Comparison of ENCODE assay signal across 9 cellular contexts in genomic region chr19:49097453-49098288, GRCh38. TPM values are rescaled to one million over a fixed set of nuclear protein-coding genes. Genes with fewer than 3 reads are reported as not detected.
DNase-seq lines count a peak whose midpoint lies in the region; ATAC-seq and TF ChIP-seq lines count a peak whose summit lies in the region.
"Had no signal": no experiment of that assay in that cellular context is flagged by ENCODE, and none has a peak within 500 bp of the region (broad histone marks: within the 10 kb centered on the region; RNA-seq: fewer than 3 reads in every experiment).

No MANE protein-coding gene starts in this region.

- no peak overlapping the region for H3K4me3 ChIP-seq in HCT116 (replicated peaks in 1 of 2; ENCODE audit: low read depth in 1 of 2, low read length in 2 of 2)
- no peak overlapping the region for H3K4me3 ChIP-seq in mesenchymal stem cell (ENCODE audit: insufficient read depth in 1 of 2, low read depth in 1 of 2, low read length in 2 of 2)

- no peak for TF ChIP-seq POLR2A in HCT116 (IDR thresholded peaks at IDR 0.05; ENCODE audit: borderline replicate concordance, extremely low read depth, insufficient read depth, insufficient read length)

- H3K18ac ChIP-seq in mesenchymal stem cell (ENCODE audit: low read depth in 1 of 2, low read length in 2 of 2) = no peak overlapping the region

- peaks cover 58 to 80% of the 10 kb centered on the region in 2 experiments for H3K36me3 ChIP-seq in HCT116 (ENCODE audit: control insufficient read depth in 1 of 2, insufficient read depth in 2 of 2, low read length in 2 of 2)
- peaks cover 89 to 93% of the 10 kb centered on the region in 2 experiments for H3K36me3 ChIP-seq in mesenchymal stem cell (ENCODE audit: control insufficient read depth in 1 of 2, insufficient read depth in 2 of 2, low read depth in 1 of 2, low read length in 2 of 2)

- no peak overlapping the region for H4K91ac ChIP-seq in mesenchymal stem cell (ENCODE audit: low read length)

- BruUV-seq in HCT116 (replicated peaks; lab: Mats Ljungman, UMichigan) = no TSS peak

- no peaks in the 10 kb centered on the region for H3K27me3 ChIP-seq in HCT116 (ENCODE audit: insufficient read depth, low read length)
- no peaks in the 10 kb centered on the region for H3K27me3 ChIP-seq in mesenchymal stem cell (ENCODE audit: control insufficient read depth in 1 of 2, insufficient read depth in 1 of 2, low read length in 2 of 2)

- CTCF ChIA-PET in HCT116 (lab: Charles Lee) = interaction anchor here (0.6 to 2.3 kb wide), 31 partner anchors 8 to 354 kb away, joined by 3 to 41 read pairs (median 5); partner anchors contain the start of genes CGB7, GYS1, LIN7B and PIH1D1

- no peak overlapping the region for H3K23ac ChIP-seq in mesenchymal stem cell (ENCODE audit: low read length in 2 of 2)

- ATAC-seq in HCT116 (peak; percentile 82), HG02870 (IDR thresholded peaks at IDR 0.05; ENCODE audit: unreplicated experiment) (no peak)

- H3K9ac ChIP-seq in HCT116 (ENCODE audit: low read length) (no peak overlapping the region), mesenchymal stem cell (ENCODE audit: low read length) (no peak overlapping the region)

- peaks cover 0 to 3% of the 10 kb centered on the region in 2 experiments; a peak in 2 of 4 replicates for H3K4me1 ChIP-seq in HCT116 (ENCODE audit: control insufficient read depth in 1 of 2, insufficient read depth in 2 of 2, low read length in 2 of 2)
- no peaks in the 10 kb centered on the region for H3K4me1 ChIP-seq in mesenchymal stem cell (ENCODE audit: control insufficient read depth, insufficient read depth, low read depth, low read length)

- no peak overlapping the region for H2BK5ac ChIP-seq in mesenchymal stem cell (ENCODE audit: low read depth, low read length, poor library complexity, severe bottlenecking)

- POLR2A ChIA-PET in HCT116 (lab: Charles Lee) = interaction anchor here (0.7 to 1.5 kb wide), 4 partner anchors 9 to 104 kb away, joined by 3 to 5 read pairs (median 4); partner anchors contain the start of genes GYS1 and RUVBL2

- peaks cover 31% of the 10 kb centered on the region; the same call in 1 of the 2 replicates for H4K20me1 ChIP-seq in HCT116 (ENCODE audit: insufficient read depth)

- peak; percentile 87 for TF ChIP-seq RAD21 in HCT116 (IDR thresholded peaks at IDR 0.05; ENCODE audit: low read depth)

- H3K27ac ChIP-seq in HCT116 (ENCODE audit: low read depth, low read length) (0 out of 2 replicates have a peak overlapping the region, but pooled peaks have one; percentile 8), mesenchymal stem cell (ENCODE audit: low read length, poor library complexity, severe bottlenecking) (peak overlapping the region; percentile 24)

- H3K4ac ChIP-seq in mesenchymal stem cell (ENCODE audit: low read depth in 1 of 2, low read length in 2 of 2) = no peak overlapping the region

- H3K9me3 ChIP-seq in HCT116 (ENCODE audit: control insufficient read depth in 1 of 2, insufficient read depth in 1 of 2, low read depth in 1 of 2, low read length in 2 of 2) = no peaks in the 10 kb centered on the region
- no peaks in the 10 kb centered on the region for H3K9me3 ChIP-seq in mesenchymal stem cell (ENCODE audit: control insufficient read depth, low read length)

- H2AK5ac ChIP-seq in mesenchymal stem cell (ENCODE audit: low read length, severe bottlenecking) = no peak overlapping the region

- peak; percentile 81 to 100 (median 100) for TF ChIP-seq CTCF in HCT116 (IDR thresholded peaks at IDR 0.05 in 2 of 3, conservative IDR thresholded peaks at IDR 0.05 in 1 of 3; ENCODE audit: borderline replicate concordance in 1 of 3, insufficient read depth in 1 of 3, low read depth in 2 of 3, low read length in 2 of 3)

- no peak overlapping the region for H4K8ac ChIP-seq in mesenchymal stem cell (ENCODE audit: low read length)

- no peaks in the 10 kb centered on the region for H3K9me2 ChIP-seq in HCT116 (ENCODE audit: insufficient read depth)

- intact Hi-C loops in HCT116 (cut with micrococcal nuclease) = loop anchor here (1.0 to 2.0 kb wide), 3 partner anchors 52 to 127 kb away; no protein-coding TSS in a partner anchor

- H2AFZ ChIP-seq in HCT116 (ENCODE audit: low read depth, low read length, poor library complexity, severe bottlenecking) (no peak overlapping the region), mesenchymal stem cell (ENCODE audit: low read depth, low read length) (no peak overlapping the region)

- H3K79me1 ChIP-seq in mesenchymal stem cell (replicated peaks; ENCODE audit: low read length, poor library complexity, severe bottlenecking) = peaks cover 40% of the 10 kb centered on the region

- no peak overlapping the region for H2BK15ac ChIP-seq in mesenchymal stem cell (ENCODE audit: low read depth, poor library complexity, severe bottlenecking)

- H3K4me2 ChIP-seq in HCT116 (ENCODE audit: low read length) (no peak overlapping the region), mesenchymal stem cell (ENCODE audit: low read length, poor library complexity, severe bottlenecking) (no peak overlapping the region)

- peak in 12 of 14 donors; percentile 8 to 54 (median 36) for DNase-seq in C1 segment of cervical spinal cord (lab: John Stamatoyannopoulos, UW)
- peak; percentile 50 for DNase-seq in HCT116 (ENCODE audit: low read depth, low spot score)
- DNase-seq in NCI-H82 (lab: John Stamatoyannopoulos, UW) = peak; percentile 85
- peak; percentile 61 to 67 for DNase-seq in activated CD4-positive, alpha-beta T cell treated with anti-CD3 and anti-CD28 coated beads, Interleukin-2, amount 50 U/mL, for 4 hours
- DNase-seq in effector CD4-positive, alpha-beta T cell = peak; percentile 70
- DNase-seq in mesenchymal stem cell = peak; percentile 72
- peak; percentile 44 to 51 for DNase-seq in stimulated activated CD8-positive, alpha-beta memory T cell treated with anti-CD3 and anti-CD28 coated beads, Interleukin-4, amount 100 ng/mL, for 4 hours (ENCODE audit: low read depth in 2 of 2, low spot score in 1 of 2)

- WGBS in mesenchymal stem cell = 64% methylated on average over 8 of the region's 8 CpGs

- H2BK120ac ChIP-seq in mesenchymal stem cell (ENCODE audit: low read depth, low read length) = no peak overlapping the region

- H2BK12ac ChIP-seq in mesenchymal stem cell (ENCODE audit: low read length in 2 of 2) = no peak overlapping the region

- RAD21 ChIA-PET in HCT116 (lab: Charles Lee; ENCODE audit: low non-redundant PET in 1 of 2, low total read pairs in 2 of 2, uncharacterized antibody in 2 of 2, unreplicated experiment in 2 of 2) = interaction anchor here (0.6 to 1.1 kb wide), 10 partner anchors 17 to 111 kb away, joined by 3 to 6 read pairs (median 3); partner anchors contain the start of gene LIN7B (in 1 of the 2)

- H3K79me2 ChIP-seq in HCT116 (ENCODE audit: insufficient read depth, low read length) = peaks cover 93% of the 10 kb centered on the region

- no peak overlapping the region for H3K14ac ChIP-seq in mesenchymal stem cell (ENCODE audit: low read length in 2 of 2)

TF ChIP-seq in HCT116, 20 proteins besides CTCF, POLR2A, EP300 and RAD21 (continues in another document):
- TF ChIP-seq FOSL1 (IDR thresholded peaks at IDR 0.05; ENCODE audit: low read depth) (no peak), ATF3 (IDR thresholded peaks at IDR 0.05) (no peak), ZFX (IDR thresholded peaks at IDR 0.05) (no peak), ELF1 (IDR thresholded peaks at IDR 0.05; ENCODE audit: borderline replicate concordance, low read depth) (no peak), CBX3 (IDR thresholded peaks at IDR 0.05; ENCODE audit: low read depth) (no peak), SP1 (IDR thresholded peaks at IDR 0.05; ENCODE audit: low read depth) (no peak), YY1 (IDR thresholded peaks at IDR 0.05; ENCODE audit: extremely low read depth, insufficient replicate concordance, low read depth, low read length) (no peak), EZH2phosphoT487 (IDR thresholded peaks at IDR 0.05; ENCODE audit: borderline replicate concordance) (no peak), ZNF274 (IDR thresholded peaks at IDR 0.05; ENCODE audit: low read depth, low read length) (no peak), TCF7L2 (IDR thresholded peaks at IDR 0.05; ENCODE audit: borderline replicate concordance, extremely low read depth, insufficient read depth, insufficient read length) (no peak)
- TF ChIP-seq, protein P1, sequence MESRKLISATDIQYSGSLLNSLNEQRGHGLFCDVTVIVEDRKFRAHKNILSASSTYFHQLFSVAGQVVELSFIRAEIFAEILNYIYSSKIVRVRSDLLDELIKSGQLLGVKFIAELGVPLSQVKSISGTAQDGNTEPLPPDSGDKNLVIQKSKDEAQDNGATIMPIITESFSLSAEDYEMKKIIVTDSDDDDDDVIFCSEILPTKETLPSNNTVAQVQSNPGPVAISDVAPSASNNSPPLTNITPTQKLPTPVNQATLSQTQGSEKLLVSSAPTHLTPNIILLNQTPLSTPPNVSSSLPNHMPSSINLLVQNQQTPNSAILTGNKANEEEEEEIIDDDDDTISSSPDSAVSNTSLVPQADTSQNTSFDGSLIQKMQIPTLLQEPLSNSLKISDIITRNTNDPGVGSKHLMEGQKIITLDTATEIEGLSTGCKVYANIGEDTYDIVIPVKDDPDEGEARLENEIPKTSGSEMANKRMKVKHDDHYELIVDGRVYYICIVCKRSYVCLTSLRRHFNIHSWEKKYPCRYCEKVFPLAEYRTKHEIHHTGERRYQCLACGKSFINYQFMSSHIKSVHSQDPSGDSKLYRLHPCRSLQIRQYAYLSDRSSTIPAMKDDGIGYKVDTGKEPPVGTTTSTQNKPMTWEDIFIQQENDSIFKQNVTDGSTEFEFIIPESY (IDR thresholded peaks at IDR 0.05; ENCODE audit: extremely low read depth, insufficient replicate concordance, low read length) = no peak

RNA-seq across cellular contexts. Expression of gene SNRNP70, which starts 12.4 kb away (rescaled TPM):
- 236 TPM for total RNA-seq in HCT116 (2021; ENCODE audit: unreplicated experiment)
- 193 and 211 TPM in 2 replicates for polyA plus RNA-seq in HCT116 (2012)
- 176 TPM for polyA plus RNA-seq in mesenchymal stem cell (2013, experiment 1 of 2)
- 175 TPM for polyA plus RNA-seq in mesenchymal stem cell (2013, experiment 2 of 2)

RNA-seq across cellular contexts. Expression of gene LIN7B, which starts 16.5 kb away (rescaled TPM):
- 7.2 TPM for total RNA-seq in HCT116 (2021; ENCODE audit: unreplicated experiment)
- polyA plus RNA-seq in HCT116 (2012) = 7.0 and 7.1 TPM in 2 replicates
- polyA plus RNA-seq in mesenchymal stem cell (2013, experiment 1 of 2) = 5.4 TPM
- 5.1 TPM for polyA plus RNA-seq in mesenchymal stem cell (2013, experiment 2 of 2)

RNA-seq across cellular contexts. Expression of gene C19orf73, which starts 21.3 kb away (rescaled TPM):
- total RNA-seq in HCT116 (2021; ENCODE audit: unreplicated experiment) = 2.2 TPM
- polyA plus RNA-seq in HCT116 (2012) = 2.4 and 2.5 TPM in 2 replicates
- 0.79 TPM for polyA plus RNA-seq in mesenchymal stem cell (2013, experiment 1 of 2)
- 0.79 TPM for polyA plus RNA-seq in mesenchymal stem cell (2013, experiment 2 of 2)

RNA-seq across cellular contexts. Expression of gene PPFIA3, which starts 21.7 kb away (rescaled TPM):
- 28.1 TPM for total RNA-seq in HCT116 (2021; ENCODE audit: unreplicated experiment)
- polyA plus RNA-seq in HCT116 (2012) = 17.3 and 20.5 TPM in 2 replicates
- 4.4 TPM for polyA plus RNA-seq in mesenchymal stem cell (2013, experiment 1 of 2)
- polyA plus RNA-seq in mesenchymal stem cell (2013, experiment 2 of 2) = 4.5 TPM
- polyA plus RNA-seq: IgD-negative memory B cell had no signal

RNA-seq across cellular contexts. Expression of gene KCNA7, which starts 25.2 kb away (rescaled TPM):
- not detected for total RNA-seq in HCT116 (2021; ENCODE audit: unreplicated experiment)
- polyA plus RNA-seq in HCT116 (2012) = 0.02 and 0.10 TPM in 2 replicates
- not detected for polyA plus RNA-seq in mesenchymal stem cell (2013, experiment 1 of 2)
- polyA plus RNA-seq in mesenchymal stem cell (2013, experiment 2 of 2) = not detected
- polyA plus RNA-seq: IgD-negative memory B cell had no signal
